In genomic region chr18:62957885-62958472, GRCh38 we compare ENCODE assay signal across 8 cellular contexts.
DNase-seq lines count a peak whose midpoint lies in the region; ATAC-seq and TF ChIP-seq lines count a peak whose summit lies in the region.

No MANE protein-coding gene starts in this region.

- H3K4me3 ChIP-seq in NB4 (ENCODE audit: low read depth, low read length) (no peak overlapping the region), left ventricle myocardium inferior (no peak overlapping the region)

- H3K4me3 Mint-ChIP-seq in activated T-cell treated with anti-CD3 and anti-CD28 coated beads, Interleukin-2, amount 50 U/mL, for 72 hours: no peak overlapping the region

- no peak overlapping the region for H3K27ac Mint-ChIP-seq in activated T-cell treated with anti-CD3 and anti-CD28 coated beads, Interleukin-2, amount 50 U/mL, for 72 hours

- H3K27me3 ChIP-seq in left ventricle myocardium inferior (ENCODE audit: low read depth): no peaks in the 10 kb centered on the region

- H3K27me3 Mint-ChIP-seq in activated T-cell treated with anti-CD3 and anti-CD28 coated beads, Interleukin-2, amount 50 U/mL, for 72 hours (ENCODE audit: low read depth): no peaks in the 10 kb centered on the region

- peak; percentile 66 for ATAC-seq in GM19395 (IDR thresholded peaks at IDR 0.05; ENCODE audit: unreplicated experiment)
- ATAC-seq in activated T-cell treated with anti-CD3 and anti-CD28 coated beads, Interleukin-2, amount 50 U/mL, for 72 hours (replicated peaks in 1 of 2): peak; percentile 79 to 84
- no peak for ATAC-seq in HG03097 (IDR thresholded peaks at IDR 0.05; ENCODE audit: low FRiP score, unreplicated experiment)

- peak; percentile 67 for DNase-seq in NB4 (ENCODE audit: low read depth)
- peak; percentile 67 to 71 for DNase-seq in activated T-cell treated with anti-CD3 and anti-CD28 coated beads, Interleukin-2, amount 50 U/mL, for 72 hours
- no peak for DNase-seq in left ventricle myocardium inferior
- DNase-seq in stimulated activated CD4-positive, alpha-beta T cell treated with anti-CD3 and anti-CD28 coated beads, Interleukin-2, amount 100 ng/mL, for 24 hours: peak; percentile 45 to 49
- DNase-seq in AG08396 (ENCODE audit: low spot score): no peak

- intact Hi-C loops in left ventricle myocardium inferior (cut with micrococcal nuclease): no loop called here

- peaks cover 7% of the 10 kb centered on the region for H3K36me3 ChIP-seq in left ventricle myocardium inferior

- TF ChIP-seq CTCF in C4-2B (conservative IDR thresholded peaks at IDR 0.05): peak; percentile 71
- peak; percentile 25 for TF ChIP-seq CTCF in NB4 (IDR thresholded peaks at IDR 0.05; ENCODE audit: low read depth, low read length)
- peak; percentile 60 for TF ChIP-seq CTCF in left ventricle myocardium inferior (IDR thresholded peaks at IDR 0.05; ENCODE audit: borderline replicate concordance)

- no peaks in the 10 kb centered on the region for H3K36me3 Mint-ChIP-seq in activated T-cell treated with anti-CD3 and anti-CD28 coated beads, Interleukin-2, amount 50 U/mL, for 72 hours (ENCODE audit: insufficient read depth in 2 of 2)

- no peaks in the 10 kb centered on the region for H3K9me3 ChIP-seq in left ventricle myocardium inferior (replicated peaks)

- no peak for TF ChIP-seq POLR2A in NB4 (IDR thresholded peaks at IDR 0.05; ENCODE audit: extremely low read depth, insufficient read length)

- peaks cover 16% of the 10 kb centered on the region for H3K4me1 ChIP-seq in left ventricle myocardium inferior

- H3K27ac ChIP-seq in C4-2B (no peak overlapping the region), left ventricle myocardium inferior (replicated peaks) (no peak overlapping the region)

- peaks cover 23% of the 10 kb centered on the region for H3K4me1 Mint-ChIP-seq in activated T-cell treated with anti-CD3 and anti-CD28 coated beads, Interleukin-2, amount 50 U/mL, for 72 hours (ENCODE audit: low read depth)

- H3K9me3 Mint-ChIP-seq in activated T-cell treated with anti-CD3 and anti-CD28 coated beads, Interleukin-2, amount 50 U/mL, for 72 hours: no peaks in the 10 kb centered on the region

Comparison
In these comparisons a context has a peak if more than half of its experiments do, and no peak if none do; other contexts are left out.
1. DNase-seq: peak in NB4 (single experiment), activated T-cell treated with anti-CD3 and anti-CD28 coated beads, Interleukin-2, amount 50 U/mL, for 72 hours (2 of 2) and stimulated activated CD4-positive, alpha-beta T cell treated with anti-CD3 and anti-CD28 coated beads, Interleukin-2, amount 100 ng/mL, for 24 hours (2 of 2); none in left ventricle myocardium inferior (single experiment) and AG08396 (single experiment).
2. Peak in every context shown above with its lines, with median percentiles within 50 percentile points of each other: CTCF ChIP-seq.